In the genomic region with DNA sequence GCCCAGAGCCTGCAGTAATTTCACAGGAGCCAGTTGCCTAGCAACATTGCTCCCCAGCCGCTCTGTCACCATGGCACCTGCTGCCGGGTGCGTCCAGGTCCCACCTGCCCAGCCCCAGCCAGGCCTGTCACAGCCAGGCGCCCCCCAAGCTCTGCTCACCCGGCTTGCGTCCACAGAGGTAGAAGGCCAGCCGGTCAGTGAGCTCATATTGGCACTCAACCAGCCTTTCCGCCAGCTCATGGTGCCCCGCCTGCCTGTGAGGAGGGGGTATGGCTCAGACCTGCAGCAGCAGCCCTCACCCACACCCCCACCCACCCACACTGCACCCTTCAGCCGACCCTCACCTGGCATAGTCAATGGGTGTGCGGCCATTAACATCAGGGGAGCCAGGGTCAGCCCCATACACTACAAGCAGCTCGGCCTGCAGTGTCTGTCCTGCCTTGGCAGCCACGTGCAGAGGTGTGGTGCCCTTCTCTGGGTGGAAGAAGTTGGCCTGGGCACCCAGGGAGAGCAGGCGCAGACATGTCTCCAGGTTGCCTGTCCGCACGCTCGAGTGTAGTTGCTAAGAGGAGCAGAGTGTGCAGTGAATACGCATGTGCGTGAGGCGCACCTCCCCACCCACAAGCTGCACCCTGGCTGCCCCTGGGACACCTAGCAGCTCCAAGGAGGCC, we compare ENCODE assay signal across 11 cellular contexts. TPM values are rescaled to one million over a fixed set of nuclear protein-coding genes. Genes with fewer than 3 reads are reported as not detected.
DNase-seq lines count a peak whose midpoint lies in the region; ATAC-seq and TF ChIP-seq lines count a peak whose summit lies in the region.
"Had no signal": no experiment of that assay in that cellular context is flagged by ENCODE, and none has a peak within 500 bp of the region (broad histone marks: within the 10 kb centered on the region; RNA-seq: fewer than 3 reads in every experiment).

No MANE protein-coding gene starts in this region.

- TF ChIP-seq CTCF in RWPE1 (conservative IDR thresholded peaks at IDR 0.05; ENCODE audit: low read depth) (no peak), neural cell (IDR thresholded peaks at IDR 0.05; ENCODE audit: poor library complexity, severe bottlenecking) (no peak)

- no peak for TF ChIP-seq RAD21 in neural cell (conservative IDR thresholded peaks at IDR 0.05)

- H3K4me3 ChIP-seq in neural cell (ENCODE audit: low read length), result peak overlapping the region; percentile 55

- H3K27ac ChIP-seq in RWPE1, result peak overlapping the region; percentile 99
- peak overlapping the region; percentile 44 for H3K27ac ChIP-seq in neural cell (ENCODE audit: low read length)

- no peak for ATAC-seq in activated CD4-positive, CD25-positive, alpha-beta regulatory T cell treated with anti-CD3 and anti-CD28 coated beads, Interleukin-2, amount 50 U/mL, for 24 hours
- ATAC-seq in GM18858 (IDR thresholded peaks at IDR 0.05; ENCODE audit: unreplicated experiment), result no peak
- ATAC-seq: activated T-cell treated with anti-CD3 and anti-CD28 coated beads, Interleukin-2, amount 50 U/mL, for 72 hours had no signal

- DNase-seq in NCI-H1417 (lab: John Stamatoyannopoulos, UW), result peak in 2 of 3 experiments; percentile 62 to 83
- DNase-seq in NCI-H1417 treated with DMSO at 0.1 percent for 48 hours (lab: John Stamatoyannopoulos, UW), result no peak
- DNase-seq in RWPE1 (ENCODE audit: low spot score), result peak; percentile 86
- DNase-seq: activated T-cell treated with anti-CD3 and anti-CD28 coated beads, Interleukin-2, amount 50 U/mL, for 72 hours; DMS153; midbrain; NCI-H510A; SHP77 had no signal

- no peaks in the 10 kb centered on the region for H3K36me3 ChIP-seq in neural cell (ENCODE audit: insufficient read depth, low read length)

- no peak for TF ChIP-seq EP300 in neural cell (conservative IDR thresholded peaks at IDR 0.05; ENCODE audit: poor library complexity, severe bottlenecking)

- H3K9me3 ChIP-seq in neural cell (ENCODE audit: low read length), result no peaks in the 10 kb centered on the region

- H3K27me3 ChIP-seq in neural cell (ENCODE audit: insufficient read depth, low read depth, low read length), result no peaks in the 10 kb centered on the region

- POLR2A ChIA-PET in RWPE1 (lab: Yijun Ruan, JAX; ENCODE audit: low non-redundant PET), result interaction anchor here (0.6 kb wide), 2 partner anchors 13 to 191 kb away, joined by 3 to 6 read pairs; a partner anchor contains a TSS

- peaks cover 12% of the 10 kb centered on the region for H3K79me2 ChIP-seq in neural cell (replicated peaks; ENCODE audit: insufficient read depth, low read length)

- CTCF ChIA-PET in RWPE1 (lab: Yijun Ruan, JAX), result interaction anchor here (0.6 to 5.2 kb wide), 9 partner anchors 10 to 436 kb away, joined by 3 to 71 read pairs (median 6); a partner anchor contains a TSS

- H3K9ac ChIP-seq in neural cell (ENCODE audit: low read length), result peak overlapping the region; percentile 48

- H3K4me2 ChIP-seq in neural cell (ENCODE audit: low read length), result no peak overlapping the region

- no peaks in the 10 kb centered on the region for H4K20me1 ChIP-seq in neural cell (ENCODE audit: insufficient read depth)

- no peaks in the 10 kb centered on the region for H3K9me2 ChIP-seq in neural cell (ENCODE audit: insufficient read depth, low read length)

- no peak overlapping the region for H2AFZ ChIP-seq in neural cell (ENCODE audit: low read depth, low read length)

- no peaks in the 10 kb centered on the region for H3F3A ChIP-seq in neural cell (ENCODE audit: insufficient read depth, low read length, poor library complexity, severe bottlenecking)

TF ChIP-seq in neural cell, 6 proteins besides CTCF, POLR2A, EP300 and RAD21:
- no peak for TF ChIP-seq MXI1 (conservative IDR thresholded peaks at IDR 0.05; ENCODE audit: poor library complexity, severe bottlenecking)
- no peak for TF ChIP-seq SMC3 (conservative IDR thresholded peaks at IDR 0.05; ENCODE audit: poor library complexity)
- TF ChIP-seq TAF1 (IDR thresholded peaks at IDR 0.05; ENCODE audit: low read depth), result no peak
- no peak for TF ChIP-seq POLR2AphosphoS5 (IDR thresholded peaks at IDR 0.05)
- TF ChIP-seq, protein P1, sequence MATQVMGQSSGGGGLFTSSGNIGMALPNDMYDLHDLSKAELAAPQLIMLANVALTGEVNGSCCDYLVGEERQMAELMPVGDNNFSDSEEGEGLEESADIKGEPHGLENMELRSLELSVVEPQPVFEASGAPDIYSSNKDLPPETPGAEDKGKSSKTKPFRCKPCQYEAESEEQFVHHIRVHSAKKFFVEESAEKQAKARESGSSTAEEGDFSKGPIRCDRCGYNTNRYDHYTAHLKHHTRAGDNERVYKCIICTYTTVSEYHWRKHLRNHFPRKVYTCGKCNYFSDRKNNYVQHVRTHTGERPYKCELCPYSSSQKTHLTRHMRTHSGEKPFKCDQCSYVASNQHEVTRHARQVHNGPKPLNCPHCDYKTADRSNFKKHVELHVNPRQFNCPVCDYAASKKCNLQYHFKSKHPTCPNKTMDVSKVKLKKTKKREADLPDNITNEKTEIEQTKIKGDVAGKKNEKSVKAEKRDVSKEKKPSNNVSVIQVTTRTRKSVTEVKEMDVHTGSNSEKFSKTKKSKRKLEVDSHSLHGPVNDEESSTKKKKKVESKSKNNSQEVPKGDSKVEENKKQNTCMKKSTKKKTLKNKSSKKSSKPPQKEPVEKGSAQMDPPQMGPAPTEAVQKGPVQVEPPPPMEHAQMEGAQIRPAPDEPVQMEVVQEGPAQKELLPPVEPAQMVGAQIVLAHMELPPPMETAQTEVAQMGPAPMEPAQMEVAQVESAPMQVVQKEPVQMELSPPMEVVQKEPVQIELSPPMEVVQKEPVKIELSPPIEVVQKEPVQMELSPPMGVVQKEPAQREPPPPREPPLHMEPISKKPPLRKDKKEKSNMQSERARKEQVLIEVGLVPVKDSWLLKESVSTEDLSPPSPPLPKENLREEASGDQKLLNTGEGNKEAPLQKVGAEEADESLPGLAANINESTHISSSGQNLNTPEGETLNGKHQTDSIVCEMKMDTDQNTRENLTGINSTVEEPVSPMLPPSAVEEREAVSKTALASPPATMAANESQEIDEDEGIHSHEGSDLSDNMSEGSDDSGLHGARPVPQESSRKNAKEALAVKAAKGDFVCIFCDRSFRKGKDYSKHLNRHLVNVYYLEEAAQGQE (IDR thresholded peaks at IDR 0.05; ENCODE audit: borderline replicate concordance), result no peak
- no peak for TF ChIP-seq EZH2 (IDR thresholded peaks at IDR 0.05; ENCODE audit: borderline replicate concordance, insufficient read depth, low read length, poor library complexity, severe bottlenecking)

RNA-seq across cellular contexts. Expression of a gene that starts 7.7 kb away (rescaled TPM):
- polyA plus RNA-seq in neural cell, result 20.5 and 41.4 TPM in 2 replicates
- polyA minus RNA-seq in neural cell, result 40.1 and 42.1 TPM in 2 replicates

RNA-seq across cellular contexts. Expression of a gene that starts 11.2 kb away (rescaled TPM):
- polyA plus RNA-seq in neural cell, result 35.0 and 42.7 TPM in 2 replicates
- 34.0 and 38.2 TPM in 2 replicates for polyA minus RNA-seq in neural cell

RNA-seq across cellular contexts. Expression of a gene that starts 13.2 kb away (rescaled TPM):
- 18.4 and 23.3 TPM in 2 replicates for polyA plus RNA-seq in neural cell
- 7.1 and 7.5 TPM in 2 replicates for polyA minus RNA-seq in neural cell

RNA-seq across cellular contexts. Expression of a gene that starts 14.9 kb away (rescaled TPM):
- polyA plus RNA-seq in neural cell, result 0.14 and 0.21 TPM in 2 replicates
- 0.24 and 0.46 TPM in 2 replicates for polyA minus RNA-seq in neural cell

RNA-seq across cellular contexts. Expression of a gene that starts 41.0 kb away (rescaled TPM):
- 1.2 and 4.3 TPM in 2 replicates for polyA plus RNA-seq in neural cell
- 1.0 and 2.4 TPM in 2 replicates for polyA minus RNA-seq in neural cell
